Comparison of ENCODE assay signal across 18 cellular contexts in the genomic region with DNA sequence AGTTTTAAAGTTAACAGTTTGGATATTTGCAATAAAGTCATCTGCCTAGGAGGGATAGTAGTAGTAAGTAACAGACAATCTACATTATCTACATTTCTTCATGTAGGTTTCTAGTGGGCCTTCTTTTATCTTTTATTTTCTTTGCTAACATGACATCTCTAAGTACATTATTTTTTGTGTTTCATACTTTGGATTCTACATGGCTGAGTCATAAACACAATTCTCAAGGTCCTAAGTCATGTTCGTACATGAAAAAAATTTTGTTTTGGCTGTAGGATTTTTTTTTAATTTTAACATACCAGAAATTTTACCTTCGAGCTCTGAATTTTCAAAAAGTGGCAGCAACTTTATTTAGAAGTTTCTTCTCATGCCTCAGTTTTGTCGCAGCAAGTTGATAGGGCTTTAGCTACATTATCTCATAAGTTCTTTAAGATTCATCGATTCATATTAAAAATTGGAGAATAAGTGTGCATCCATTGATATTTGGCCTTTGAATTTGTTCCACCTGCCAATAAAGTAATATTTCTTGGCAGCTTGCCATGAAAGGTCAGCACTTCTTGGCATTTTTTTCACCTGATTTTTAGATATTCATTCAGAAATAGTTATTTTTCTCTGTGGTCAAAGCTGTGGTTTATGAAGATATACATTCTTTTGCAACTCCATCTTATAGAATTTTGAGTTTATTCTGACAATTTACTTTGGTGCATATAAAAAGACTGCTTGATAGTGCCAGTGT.
A peak's percentile ranks its signal among the peaks of the same experiment; 100 is the strongest.
DNase-seq lines count a peak whose midpoint lies in the region; ATAC-seq and TF ChIP-seq lines count a peak whose summit lies in the region.
"Had no signal": no experiment of that assay in that cellular context is flagged by ENCODE, and none has a peak within 500 bp of the region (broad histone marks: within the 10 kb centered on the region; RNA-seq: fewer than 3 reads in every experiment).

No MANE protein-coding gene starts in this region.

- H3K36me3 Mint-ChIP-seq in chondrocyte (ENCODE audit: low read depth) = no peaks in the 10 kb centered on the region
- H3K36me3 Mint-ChIP-seq: activated naive CD8-positive, alpha-beta T cell; naive thymus-derived CD4-positive, alpha-beta T cell had no signal

- H3K27me3 Mint-ChIP-seq in chondrocyte (ENCODE audit: low read depth) = no peaks in the 10 kb centered on the region
- H3K27me3 Mint-ChIP-seq: activated naive CD8-positive, alpha-beta T cell; naive thymus-derived CD4-positive, alpha-beta T cell; progenitor cell of endocrine pancreas had no signal

- no peak overlapping the region for H3K4me3 Mint-ChIP-seq in chondrocyte (ENCODE audit: unreplicated experiment)
- H3K4me3 Mint-ChIP-seq: activated naive CD8-positive, alpha-beta T cell; activated T-cell treated with anti-CD3 and anti-CD28 coated beads, Interleukin-2, amount 50 U/mL, for 4 hours; naive thymus-derived CD4-positive, alpha-beta T cell had no signal

- H3K9me3 Mint-ChIP-seq in chondrocyte (ENCODE audit: low read depth) = no peaks in the 10 kb centered on the region
- H3K9me3 Mint-ChIP-seq: activated T-cell treated with anti-CD3 and anti-CD28 coated beads, Interleukin-2, amount 50 U/mL, for 4 hours had no signal

- DNase-seq in EH (ENCODE audit: low read depth) = peak; percentile 85
- peak; percentile 33 for DNase-seq in NCI-H69 (lab: John Stamatoyannopoulos, UW)
- DNase-seq in chondrocyte (ENCODE audit: low spot score) = no peak
- peak; percentile 20 for DNase-seq in kidney tubule cell (ENCODE audit: low spot score)
- DNase-seq: activated CD4-positive, alpha-beta T cell treated with anti-CD3 and anti-CD28 coated beads, Interleukin-2, amount 50 U/mL, for 48 hours; activated T-cell treated with anti-CD3 and anti-CD28 coated beads, Interleukin-2, amount 50 U/mL, for 4 hours; Calu3; left ventricle myocardium inferior; naive thymus-derived CD4-positive, alpha-beta T cell; NCI-H1694; NCI-H510A treated with DMSO at 0.1 percent for 48 hours; stimulated activated CD4-positive, alpha-beta T cell treated with anti-CD3 and anti-CD28 coated beads, Interleukin-15, amount 100 ng/mL, for 24 hours had no signal

- peaks cover 53% of the 10 kb centered on the region for H3K4me1 Mint-ChIP-seq in chondrocyte (ENCODE audit: low read depth)
- H3K4me1 Mint-ChIP-seq: naive thymus-derived CD4-positive, alpha-beta T cell had no signal

- ATAC-seq in GM21723 (IDR thresholded peaks at IDR 0.05; ENCODE audit: unreplicated experiment) (no peak), GM21423 (IDR thresholded peaks at IDR 0.05; ENCODE audit: unreplicated experiment) (no peak), HG03521 (IDR thresholded peaks at IDR 0.05; ENCODE audit: unreplicated experiment) (no peak), GM19397 (IDR thresholded peaks at IDR 0.05; ENCODE audit: unreplicated experiment) (no peak)
- ATAC-seq: activated T-cell treated with anti-CD3 and anti-CD28 coated beads, Interleukin-2, amount 50 U/mL, for 4 hours; naive thymus-derived CD4-positive, alpha-beta T cell had no signal

- no peak for TF ChIP-seq CTCF in chondrocyte (IDR thresholded peaks at IDR 0.05)

- peak overlapping the region; percentile 52 for H3K27ac Mint-ChIP-seq in chondrocyte (ENCODE audit: unreplicated experiment)
- H3K27ac Mint-ChIP-seq: activated naive CD8-positive, alpha-beta T cell; naive thymus-derived CD4-positive, alpha-beta T cell; progenitor cell of endocrine pancreas had no signal
